In genomic region chr7:81333004-81333403, GRCh38 we compare ENCODE assay signal across 1 cellular context.
TF ChIP-seq lines count a peak whose summit lies in the region.

No MANE protein-coding gene starts in this region.

TF ChIP-seq in IMR-90, 13 proteins besides CTCF, POLR2A, EP300 and RAD21 (continued from another document):
- TF ChIP-seq ELK1 (IDR thresholded peaks at IDR 0.05; ENCODE audit: borderline replicate concordance, low read depth, low read length) (no peak), USF2 (IDR thresholded peaks at IDR 0.05; ENCODE audit: low read depth, low read length) (no peak), FOS (IDR thresholded peaks at IDR 0.05; ENCODE audit: low read depth, low read length) (no peak), BHLHE40 (IDR thresholded peaks at IDR 0.05; ENCODE audit: low read depth, low read length) (no peak), MXI1 (IDR thresholded peaks at IDR 0.05; ENCODE audit: borderline replicate concordance, low read depth, low read length) (no peak), CEBPB (IDR thresholded peaks at IDR 0.05; ENCODE audit: low read depth, low read length) (no peak), CHD1 (IDR thresholded peaks at IDR 0.05; ENCODE audit: low read depth, low read length) (no peak)
TF ChIP-seq in IMR-90: peak in this region for 0.
